2 cellular contexts compared by ENCODE assay signal in genomic region chr10:86765548-86765947, GRCh38.
TF ChIP-seq lines count a peak whose summit lies in the region.

No MANE protein-coding gene starts in this region.

TF ChIP-seq in GM23338, 12 proteins besides CTCF, POLR2A, EP300 and RAD21 (continued from another document):
- TF ChIP-seq, protein P1, sequence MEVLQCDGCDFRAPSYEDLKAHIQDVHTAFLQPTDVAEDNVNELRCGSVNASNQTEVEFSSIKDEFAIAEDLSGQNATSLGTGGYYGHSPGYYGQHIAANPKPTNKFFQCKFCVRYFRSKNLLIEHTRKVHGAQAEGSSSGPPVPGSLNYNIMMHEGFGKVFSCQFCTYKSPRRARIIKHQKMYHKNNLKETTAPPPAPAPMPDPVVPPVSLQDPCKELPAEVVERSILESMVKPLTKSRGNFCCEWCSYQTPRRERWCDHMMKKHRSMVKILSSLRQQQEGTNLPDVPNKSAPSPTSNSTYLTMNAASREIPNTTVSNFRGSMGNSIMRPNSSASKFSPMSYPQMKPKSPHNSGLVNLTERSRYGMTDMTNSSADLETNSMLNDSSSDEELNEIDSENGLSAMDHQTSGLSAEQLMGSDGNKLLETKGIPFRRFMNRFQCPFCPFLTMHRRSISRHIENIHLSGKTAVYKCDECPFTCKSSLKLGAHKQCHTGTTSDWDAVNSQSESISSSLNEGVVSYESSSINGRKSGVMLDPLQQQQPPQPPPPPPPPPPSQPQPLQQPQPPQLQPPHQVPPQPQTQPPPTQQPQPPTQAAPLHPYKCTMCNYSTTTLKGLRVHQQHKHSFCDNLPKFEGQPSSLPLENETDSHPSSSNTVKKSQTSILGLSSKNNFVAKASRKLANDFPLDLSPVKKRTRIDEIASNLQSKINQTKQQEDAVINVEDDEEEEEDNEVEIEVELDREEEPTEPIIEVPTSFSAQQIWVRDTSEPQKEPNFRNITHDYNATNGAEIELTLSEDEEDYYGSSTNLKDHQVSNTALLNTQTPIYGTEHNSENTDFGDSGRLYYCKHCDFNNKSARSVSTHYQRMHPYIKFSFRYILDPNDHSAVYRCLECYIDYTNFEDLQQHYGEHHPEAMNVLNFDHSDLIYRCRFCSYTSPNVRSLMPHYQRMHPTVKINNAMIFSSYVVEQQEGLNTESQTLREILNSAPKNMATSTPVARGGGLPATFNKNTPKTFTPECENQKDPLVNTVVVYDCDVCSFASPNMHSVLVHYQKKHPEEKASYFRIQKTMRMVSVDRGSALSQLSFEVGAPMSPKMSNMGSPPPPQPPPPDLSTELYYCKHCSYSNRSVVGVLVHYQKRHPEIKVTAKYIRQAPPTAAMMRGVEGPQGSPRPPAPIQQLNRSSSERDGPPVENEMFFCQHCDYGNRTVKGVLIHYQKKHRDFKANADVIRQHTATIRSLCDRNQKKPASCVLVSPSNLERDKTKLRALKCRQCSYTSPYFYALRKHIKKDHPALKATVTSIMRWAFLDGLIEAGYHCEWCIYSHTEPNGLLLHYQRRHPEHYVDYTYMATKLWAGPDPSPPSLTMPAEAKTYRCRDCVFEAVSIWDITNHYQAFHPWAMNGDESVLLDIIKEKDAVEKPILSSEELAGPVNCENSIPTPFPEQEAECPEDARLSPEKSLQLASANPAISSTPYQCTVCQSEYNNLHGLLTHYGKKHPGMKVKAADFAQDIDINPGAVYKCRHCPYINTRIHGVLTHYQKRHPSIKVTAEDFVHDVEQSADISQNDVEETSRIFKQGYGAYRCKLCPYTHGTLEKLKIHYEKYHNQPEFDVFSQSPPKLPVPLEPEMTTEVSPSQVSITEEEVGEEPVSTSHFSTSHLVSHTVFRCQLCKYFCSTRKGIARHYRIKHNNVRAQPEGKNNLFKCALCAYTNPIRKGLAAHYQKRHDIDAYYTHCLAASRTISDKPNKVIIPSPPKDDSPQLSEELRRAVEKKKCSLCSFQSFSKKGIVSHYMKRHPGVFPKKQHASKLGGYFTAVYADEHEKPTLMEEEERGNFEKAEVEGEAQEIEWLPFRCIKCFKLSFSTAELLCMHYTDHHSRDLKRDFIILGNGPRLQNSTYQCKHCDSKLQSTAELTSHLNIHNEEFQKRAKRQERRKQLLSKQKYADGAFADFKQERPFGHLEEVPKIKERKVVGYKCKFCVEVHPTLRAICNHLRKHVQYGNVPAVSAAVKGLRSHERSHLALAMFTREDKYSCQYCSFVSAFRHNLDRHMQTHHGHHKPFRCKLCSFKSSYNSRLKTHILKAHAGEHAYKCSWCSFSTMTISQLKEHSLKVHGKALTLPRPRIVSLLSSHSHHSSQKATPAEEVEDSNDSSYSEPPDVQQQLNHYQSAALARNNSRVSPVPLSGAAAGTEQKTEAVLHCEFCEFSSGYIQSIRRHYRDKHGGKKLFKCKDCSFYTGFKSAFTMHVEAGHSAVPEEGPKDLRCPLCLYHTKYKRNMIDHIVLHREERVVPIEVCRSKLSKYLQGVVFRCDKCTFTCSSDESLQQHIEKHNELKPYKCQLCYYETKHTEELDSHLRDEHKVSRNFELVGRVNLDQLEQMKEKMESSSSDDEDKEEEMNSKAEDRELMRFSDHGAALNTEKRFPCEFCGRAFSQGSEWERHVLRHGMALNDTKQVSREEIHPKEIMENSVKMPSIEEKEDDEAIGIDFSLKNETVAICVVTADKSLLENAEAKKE (CRISPR knock-in tag; IDR thresholded peaks at IDR 0.05), result no peak
- no peak for TF ChIP-seq CREB1 (CRISPR knock-in tag; IDR thresholded peaks at IDR 0.05; ENCODE audit: low read depth)
- no peak for TF ChIP-seq ETS1 (IDR thresholded peaks at IDR 0.05)
- TF ChIP-seq, protein P2, sequence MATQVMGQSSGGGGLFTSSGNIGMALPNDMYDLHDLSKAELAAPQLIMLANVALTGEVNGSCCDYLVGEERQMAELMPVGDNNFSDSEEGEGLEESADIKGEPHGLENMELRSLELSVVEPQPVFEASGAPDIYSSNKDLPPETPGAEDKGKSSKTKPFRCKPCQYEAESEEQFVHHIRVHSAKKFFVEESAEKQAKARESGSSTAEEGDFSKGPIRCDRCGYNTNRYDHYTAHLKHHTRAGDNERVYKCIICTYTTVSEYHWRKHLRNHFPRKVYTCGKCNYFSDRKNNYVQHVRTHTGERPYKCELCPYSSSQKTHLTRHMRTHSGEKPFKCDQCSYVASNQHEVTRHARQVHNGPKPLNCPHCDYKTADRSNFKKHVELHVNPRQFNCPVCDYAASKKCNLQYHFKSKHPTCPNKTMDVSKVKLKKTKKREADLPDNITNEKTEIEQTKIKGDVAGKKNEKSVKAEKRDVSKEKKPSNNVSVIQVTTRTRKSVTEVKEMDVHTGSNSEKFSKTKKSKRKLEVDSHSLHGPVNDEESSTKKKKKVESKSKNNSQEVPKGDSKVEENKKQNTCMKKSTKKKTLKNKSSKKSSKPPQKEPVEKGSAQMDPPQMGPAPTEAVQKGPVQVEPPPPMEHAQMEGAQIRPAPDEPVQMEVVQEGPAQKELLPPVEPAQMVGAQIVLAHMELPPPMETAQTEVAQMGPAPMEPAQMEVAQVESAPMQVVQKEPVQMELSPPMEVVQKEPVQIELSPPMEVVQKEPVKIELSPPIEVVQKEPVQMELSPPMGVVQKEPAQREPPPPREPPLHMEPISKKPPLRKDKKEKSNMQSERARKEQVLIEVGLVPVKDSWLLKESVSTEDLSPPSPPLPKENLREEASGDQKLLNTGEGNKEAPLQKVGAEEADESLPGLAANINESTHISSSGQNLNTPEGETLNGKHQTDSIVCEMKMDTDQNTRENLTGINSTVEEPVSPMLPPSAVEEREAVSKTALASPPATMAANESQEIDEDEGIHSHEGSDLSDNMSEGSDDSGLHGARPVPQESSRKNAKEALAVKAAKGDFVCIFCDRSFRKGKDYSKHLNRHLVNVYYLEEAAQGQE (IDR thresholded peaks at IDR 0.05; ENCODE audit: unreplicated experiment), result no peak
- TF ChIP-seq EZH2 (IDR thresholded peaks at IDR 0.05; ENCODE audit: low read depth, unreplicated experiment), result no peak
- no peak for TF ChIP-seq JUNB (IDR thresholded peaks at IDR 0.05; ENCODE audit: unreplicated experiment)
- TF ChIP-seq STAT1 (IDR thresholded peaks at IDR 0.05; ENCODE audit: unreplicated experiment), result no peak
- TF ChIP-seq POLR2AphosphoS5 (IDR thresholded peaks at IDR 0.05; ENCODE audit: low read depth), result no peak
- no peak for TF ChIP-seq ZNF331 (CRISPR knock-in tag; IDR thresholded peaks at IDR 0.05; ENCODE audit: low read depth)
- no peak for TF ChIP-seq EZH2phosphoT487 (IDR thresholded peaks at IDR 0.05; ENCODE audit: unreplicated experiment)
- TF ChIP-seq ZNF114 (CRISPR knock-in tag; IDR thresholded peaks at IDR 0.05), result no peak

TF ChIP-seq in WTC11, 78 proteins besides CTCF, POLR2A, EP300 and RAD21 (continued from another document):
- TF ChIP-seq ARID4B (CRISPR knock-in tag; IDR thresholded peaks at IDR 0.05; ENCODE audit: borderline replicate concordance), result no peak
